In genomic region chr3:122936335-122936734, GRCh38 we compare ENCODE assay signal across 21 cellular contexts.
A peak's percentile ranks its signal among the peaks of the same experiment; 100 is the strongest.
DNase-seq lines count a peak whose midpoint lies in the region; TF ChIP-seq lines count a peak whose summit lies in the region.
"Had no signal": no experiment of that assay in that cellular context is flagged by ENCODE, and none has a peak within 500 bp of the region (broad histone marks: within the 10 kb centered on the region; RNA-seq: fewer than 3 reads in every experiment).

No MANE protein-coding gene starts in this region.

- peak; percentile 50 for DNase-seq in DMS 273 (lab: John Stamatoyannopoulos, UW; ENCODE audit: unreplicated experiment)
- no peak for DNase-seq in DMS 273 treated with DMSO at 0.1 percent for 48 hours (lab: John Stamatoyannopoulos, UW)
- DNase-seq in amniotic epithelial cell (ENCODE audit: low read depth): peak; percentile 20
- DNase-seq in inferior parietal cortex (ENCODE audit: extremely low spot score): peak; percentile 15
- peak; percentile 42 for DNase-seq in superior temporal gyrus (ENCODE audit: extremely low spot score)
- DNase-seq in HuH-7.5 (ENCODE audit: low spot score): no peak
- DNase-seq in T-helper 2 cell treated with Interferon-gamma antibody and Interleukin-4, amounts not matched to agents 5 μg/mL and 100 μg/mL, for 36 hours (ENCODE audit: low spot score): no peak
- DNase-seq in progenitor cell of endocrine pancreas (ENCODE audit: low spot score, unreplicated experiment): no peak
- DNase-seq: activated CD4-positive, alpha-beta memory T cell treated with anti-CD3 and anti-CD28 coated beads, Interleukin-2, amount 10 ng/mL, durations not matched to agents 7 days and 5 days; activated gamma-delta T cell; DND-41; glutamatergic neuron; NCI-H1105 treated with DMSO at 0.1 percent for 48 hours; NCI-H2107; NCI-H526 treated with DMSO at 0.1 percent for 48 hours; stimulated activated naive B cell treated with anti-CD40 and anti-IgM and Interleukin-4, amounts not matched to agents 10 μg/mL and 1 μg/mL and 100 μg/mL, for 72 hours; SW 1271; thyroid gland had no signal

- H3K9me3 Mint-ChIP-seq in T-helper 2 cell treated with Interferon-gamma antibody and Interleukin-4, amounts not matched to agents 5 μg/mL and 100 μg/mL, for 36 hours: no peaks in the 10 kb centered on the region
- H3K9me3 Mint-ChIP-seq in progenitor cell of endocrine pancreas (ENCODE audit: low read depth): no peaks in the 10 kb centered on the region
- H3K9me3 Mint-ChIP-seq: activated CD4-positive, alpha-beta memory T cell treated with anti-CD3 and anti-CD28 coated beads, Interleukin-2, amount 10 ng/mL, durations not matched to agents 7 days and 5 days; dendritic cell treated with granulocyte-macrophage colony-stimulating factor and Interleukin-4, amounts not matched to agents 40 ng/mL and 50 ng/mL, for 4 days; mesothelial cell of epicardium; nephron; stimulated activated naive B cell treated with anti-CD40 and anti-IgM and Interleukin-4, amounts not matched to agents 10 μg/mL and 1 μg/mL and 100 μg/mL, for 72 hours had no signal

- no peaks in the 10 kb centered on the region for H3K4me1 Mint-ChIP-seq in T-helper 2 cell treated with Interferon-gamma antibody and Interleukin-4, amounts not matched to agents 5 μg/mL and 100 μg/mL, for 36 hours (ENCODE audit: low read depth)
- no peaks in the 10 kb centered on the region for H3K4me1 Mint-ChIP-seq in progenitor cell of endocrine pancreas (ENCODE audit: low read depth)
- H3K4me1 Mint-ChIP-seq: stimulated activated naive B cell treated with anti-CD40 and anti-IgM and Interleukin-4, amounts not matched to agents 10 μg/mL and 1 μg/mL and 100 μg/mL, for 72 hours had no signal

- H3K36me3 Mint-ChIP-seq in T-helper 2 cell treated with Interferon-gamma antibody and Interleukin-4, amounts not matched to agents 5 μg/mL and 100 μg/mL, for 36 hours (ENCODE audit: low read depth): no peaks in the 10 kb centered on the region
- no peaks in the 10 kb centered on the region for H3K36me3 Mint-ChIP-seq in progenitor cell of endocrine pancreas (ENCODE audit: insufficient read depth)
- H3K36me3 Mint-ChIP-seq: mesothelial cell of epicardium; stimulated activated naive B cell treated with anti-CD40 and anti-IgM and Interleukin-4, amounts not matched to agents 10 μg/mL and 1 μg/mL and 100 μg/mL, for 72 hours had no signal

- H3K27ac Mint-ChIP-seq in T-helper 2 cell treated with Interferon-gamma antibody and Interleukin-4, amounts not matched to agents 5 μg/mL and 100 μg/mL, for 36 hours: no peak overlapping the region
- no peak overlapping the region for H3K27ac Mint-ChIP-seq in progenitor cell of endocrine pancreas
- H3K27ac Mint-ChIP-seq: activated CD4-positive, alpha-beta memory T cell treated with anti-CD3 and anti-CD28 coated beads, Interleukin-2, amount 10 ng/mL, durations not matched to agents 7 days and 5 days; dendritic cell treated with granulocyte-macrophage colony-stimulating factor and Interleukin-4, amounts not matched to agents 40 ng/mL and 50 ng/mL, for 4 days; mesothelial cell of epicardium; stimulated activated naive B cell treated with anti-CD40 and anti-IgM and Interleukin-4, amounts not matched to agents 10 μg/mL and 1 μg/mL and 100 μg/mL, for 72 hours had no signal

- peaks cover 15% of the 10 kb centered on the region for H3K27me3 Mint-ChIP-seq in T-helper 2 cell treated with Interferon-gamma antibody and Interleukin-4, amounts not matched to agents 5 μg/mL and 100 μg/mL, for 36 hours (ENCODE audit: low read depth)
- H3K27me3 Mint-ChIP-seq in progenitor cell of endocrine pancreas: peaks cover 3% of the 10 kb centered on the region

- H3K4me3 Mint-ChIP-seq in T-helper 2 cell treated with Interferon-gamma antibody and Interleukin-4, amounts not matched to agents 5 μg/mL and 100 μg/mL, for 36 hours: no peak overlapping the region
- H3K4me3 Mint-ChIP-seq in progenitor cell of endocrine pancreas (ENCODE audit: low read depth): no peak overlapping the region
- H3K4me3 Mint-ChIP-seq: activated CD4-positive, alpha-beta memory T cell treated with anti-CD3 and anti-CD28 coated beads, Interleukin-2, amount 10 ng/mL, durations not matched to agents 7 days and 5 days; dendritic cell treated with granulocyte-macrophage colony-stimulating factor and Interleukin-4, amounts not matched to agents 40 ng/mL and 50 ng/mL, for 4 days; mesothelial cell of epicardium; nephron; stimulated activated naive B cell treated with anti-CD40 and anti-IgM and Interleukin-4, amounts not matched to agents 10 μg/mL and 1 μg/mL and 100 μg/mL, for 72 hours had no signal

- no peak for TF ChIP-seq CTCF in progenitor cell of endocrine pancreas (IDR thresholded peaks at IDR 0.05; ENCODE audit: unreplicated experiment)

Comparison
In these comparisons a context has a peak if more than half of its experiments do, and no peak if none do; other contexts are left out.
1. DNase-seq: peak in DMS 273 (single experiment), amniotic epithelial cell (single experiment), inferior parietal cortex (single experiment) and superior temporal gyrus (single experiment); none in DMS 273 treated with DMSO at 0.1 percent for 48 hours (single experiment), HuH-7.5 (single experiment), T-helper 2 cell treated with Interferon-gamma antibody and Interleukin-4, amounts not matched to agents 5 μg/mL and 100 μg/mL, for 36 hours (single experiment) and progenitor cell of endocrine pancreas (single experiment).